In the genomic region with DNA sequence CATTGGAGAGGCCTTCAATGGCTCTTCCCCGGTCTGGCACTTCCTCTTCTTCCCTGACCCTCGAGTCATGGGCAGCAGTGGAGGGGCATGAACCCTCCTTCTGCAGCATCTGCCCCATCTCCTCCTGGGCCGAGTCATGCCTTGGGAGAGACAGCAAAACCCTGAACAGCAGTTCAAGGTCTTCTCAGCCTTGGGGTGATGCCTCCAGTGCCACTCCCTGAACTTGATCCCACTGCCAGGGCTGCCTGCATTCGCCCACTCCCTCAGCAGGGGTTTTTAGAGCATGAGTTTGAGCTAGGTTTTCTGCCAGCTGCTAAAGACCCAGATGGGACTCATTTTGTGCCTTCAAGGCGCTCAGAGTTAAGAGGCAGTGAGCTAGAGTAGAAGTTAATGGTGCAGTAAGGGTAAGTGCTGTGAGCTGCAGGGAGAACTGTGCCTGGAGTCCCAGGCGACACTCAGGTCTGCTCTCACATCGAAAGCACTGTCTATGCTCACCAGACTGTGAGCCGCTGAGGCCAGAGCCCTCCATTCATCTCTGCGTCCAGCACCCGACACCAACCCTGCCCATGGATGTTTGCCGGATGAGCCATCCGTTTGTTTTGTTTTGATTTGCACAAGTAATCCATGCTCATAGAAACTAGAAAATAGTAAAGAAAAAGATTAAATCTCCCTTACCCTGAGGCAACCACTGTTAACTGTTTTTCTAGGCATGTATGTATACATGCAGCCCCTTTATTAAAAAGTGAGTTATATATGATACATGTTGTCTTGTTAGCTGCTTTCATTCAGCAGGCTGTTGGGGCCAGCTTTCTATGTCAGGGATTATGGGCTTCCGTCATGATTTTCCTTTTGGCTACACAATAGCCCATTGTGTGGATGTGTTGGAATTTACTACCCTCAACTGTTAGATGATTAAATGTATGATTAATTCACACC, we compare ENCODE assay signal across 12 cellular contexts.
DNase-seq lines count a peak whose midpoint lies in the region; FAIRE-seq and TF ChIP-seq lines count a peak whose summit lies in the region.
"Had no signal": no experiment of that assay in that cellular context is flagged by ENCODE, and none has a peak within 500 bp of the region (broad histone marks: within the 10 kb centered on the region; RNA-seq: fewer than 3 reads in every experiment).

No MANE protein-coding gene starts in this region.

- TF ChIP-seq POLR2A in breast epithelium (IDR thresholded peaks at IDR 0.05) = no peak

- H3K27me3 ChIP-seq in breast epithelium (no peaks in the 10 kb centered on the region), keratinocyte (ENCODE audit: control insufficient read depth, extremely low read depth, insufficient read depth, low read length) (no peaks in the 10 kb centered on the region)
- H3K27me3 ChIP-seq: pancreas had no signal

- dilution Hi-C loops in keratinocyte (cut with MboI; ENCODE audit: extremely low pct_ligation_motif_present, low sequenced_read_pairs) = no loop called here

- H3K4me1 Mint-ChIP-seq in activated naive CD4-positive, alpha-beta T cell treated with anti-CD3 and anti-CD28 coated beads, Interleukin-2, amount 10 ng/mL, durations not matched to agents 7 days and 5 days = no peaks in the 10 kb centered on the region

- intact Hi-C loops in breast epithelium (cut with DNase I; ENCODE audit: low total_unique reads) = no loop called here

- no peak overlapping the region for H2AFZ ChIP-seq in keratinocyte (ENCODE audit: control insufficient read depth, low read length)

- no peaks in the 10 kb centered on the region for H3K4me1 ChIP-seq in breast epithelium
- peaks cover 10% of the 10 kb centered on the region for H3K4me1 ChIP-seq in keratinocyte (ENCODE audit: control insufficient read depth, extremely low read depth, insufficient read depth, low read length)
- H3K4me1 ChIP-seq: pancreas had no signal

- H3K36me3 ChIP-seq in breast epithelium = no peaks in the 10 kb centered on the region
- H3K36me3 ChIP-seq in keratinocyte (ENCODE audit: control insufficient read depth in 2 of 2, extremely low read depth in 1 of 2, insufficient read depth in 2 of 2, low read length in 2 of 2) = peaks cover 27 to 28% of the 10 kb centered on the region in 2 experiments

- CTCF ChIA-PET in activated naive CD4-positive, alpha-beta T cell treated with anti-CD3 and anti-CD28 coated beads, Interleukin-2, amount 10 ng/mL, durations not matched to agents 7 days and 5 days (lab: Charles Lee) = no interaction called here

- no peaks in the 10 kb centered on the region for H3K9me3 Mint-ChIP-seq in activated naive CD4-positive, alpha-beta T cell treated with anti-CD3 and anti-CD28 coated beads, Interleukin-2, amount 10 ng/mL, durations not matched to agents 7 days and 5 days

- H3K4me3 Mint-ChIP-seq in activated naive CD4-positive, alpha-beta T cell treated with anti-CD3 and anti-CD28 coated beads, Interleukin-2, amount 10 ng/mL, durations not matched to agents 7 days and 5 days = no peak overlapping the region

- H3K27ac ChIP-seq in breast epithelium (peak overlapping the region; percentile 29 to 30), keratinocyte (ENCODE audit: control insufficient read depth, insufficient read depth, low read length) (peak overlapping the region; percentile 70), substantia nigra (ENCODE audit: low read depth, low read length, poor library complexity, severe bottlenecking) (peak overlapping the region; percentile 2)

- no peak overlapping the region for H3K27ac Mint-ChIP-seq in activated naive CD4-positive, alpha-beta T cell treated with anti-CD3 and anti-CD28 coated beads, Interleukin-2, amount 10 ng/mL, durations not matched to agents 7 days and 5 days

- H3K4me3 ChIP-seq in breast epithelium (no peak overlapping the region), keratinocyte (ENCODE audit: control insufficient read depth in 2 of 3, extremely low read depth in 1 of 3, insufficient read depth in 2 of 3, low read depth in 1 of 3, low read length in 3 of 3) (no peak overlapping the region)
- H3K4me3 ChIP-seq: pancreas had no signal

- TF ChIP-seq CTCF in breast epithelium (IDR thresholded peaks at IDR 0.05) (no peak), keratinocyte (optimal IDR thresholded peaks at IDR 0.05 in 1 of 3, IDR thresholded peaks at IDR 0.05 in 1 of 3, conservative IDR thresholded peaks at IDR 0.05 in 1 of 3; ENCODE audit: extremely low read depth in 1 of 3, insufficient read depth in 2 of 3, low read length in 3 of 3) (no peak)

- H3K9ac ChIP-seq in keratinocyte (ENCODE audit: control insufficient read depth, extremely low read depth, insufficient read depth, low read length) = peak overlapping the region; percentile 30

- no peaks in the 10 kb centered on the region for H3K9me1 ChIP-seq in keratinocyte (ENCODE audit: control insufficient read depth, extremely low read depth, insufficient read depth, low read length)

- DNase-seq in M059J (ENCODE audit: low read depth) (peak; percentile 90), breast epithelium (ENCODE audit: low spot score in 2 of 2) (no peak), keratinocyte (ENCODE audit: low read depth, low spot score) (no peak), substantia nigra (lab: John Stamatoyannopoulos, UW) (no peak), GOT3 (lab: John Stamatoyannopoulos, UW) (no peak), NCI-H2171 treated with DMSO at 0.1 percent for 48 hours (lab: John Stamatoyannopoulos, UW) (no peak)
- DNase-seq in activated naive CD4-positive, alpha-beta T cell treated with anti-CD3 and anti-CD28 coated beads, Interleukin-2, amount 10 ng/mL, durations not matched to agents 7 days and 5 days = no peak
- DNase-seq: DMS53; effector CD4-positive, alpha-beta T cell; NCI-H2029; OCI-M1; pancreas had no signal

- H3K79me2 ChIP-seq in keratinocyte (ENCODE audit: control insufficient read depth, insufficient read depth, low read length) = no peaks in the 10 kb centered on the region

- H3K4me2 ChIP-seq in keratinocyte (ENCODE audit: control insufficient read depth, extremely low read depth, insufficient read depth, low read depth, low read length) = no peak overlapping the region

- no peaks in the 10 kb centered on the region for H3K27me3 Mint-ChIP-seq in activated naive CD4-positive, alpha-beta T cell treated with anti-CD3 and anti-CD28 coated beads, Interleukin-2, amount 10 ng/mL, durations not matched to agents 7 days and 5 days

- H4K20me1 ChIP-seq in keratinocyte (ENCODE audit: control insufficient read depth, extremely low read depth, insufficient read depth, low read length) = no peaks in the 10 kb centered on the region

- H3K9me3 ChIP-seq in breast epithelium = no peaks in the 10 kb centered on the region
- no peaks in the 10 kb centered on the region for H3K9me3 ChIP-seq in keratinocyte (ENCODE audit: control insufficient read depth, low read depth, low read length)
- H3K9me3 ChIP-seq: pancreas had no signal

- peaks cover 37% of the 10 kb centered on the region for H3K36me3 Mint-ChIP-seq in activated naive CD4-positive, alpha-beta T cell treated with anti-CD3 and anti-CD28 coated beads, Interleukin-2, amount 10 ng/mL, durations not matched to agents 7 days and 5 days

- FAIRE-seq in keratinocyte (lab: Jason Lieb, UNC) = peak; percentile 9
- FAIRE-seq: pancreas had no signal

Comparison
In these comparisons a context has a peak if more than half of its experiments do, and no peak if none do; other contexts are left out.
1. H3K27ac ChIP-seq: peak in every context shown above with its lines; median percentile 70 in keratinocyte; 30 in breast epithelium; 2 in substantia nigra.